8 cellular contexts compared by ENCODE assay signal in the genomic region with DNA sequence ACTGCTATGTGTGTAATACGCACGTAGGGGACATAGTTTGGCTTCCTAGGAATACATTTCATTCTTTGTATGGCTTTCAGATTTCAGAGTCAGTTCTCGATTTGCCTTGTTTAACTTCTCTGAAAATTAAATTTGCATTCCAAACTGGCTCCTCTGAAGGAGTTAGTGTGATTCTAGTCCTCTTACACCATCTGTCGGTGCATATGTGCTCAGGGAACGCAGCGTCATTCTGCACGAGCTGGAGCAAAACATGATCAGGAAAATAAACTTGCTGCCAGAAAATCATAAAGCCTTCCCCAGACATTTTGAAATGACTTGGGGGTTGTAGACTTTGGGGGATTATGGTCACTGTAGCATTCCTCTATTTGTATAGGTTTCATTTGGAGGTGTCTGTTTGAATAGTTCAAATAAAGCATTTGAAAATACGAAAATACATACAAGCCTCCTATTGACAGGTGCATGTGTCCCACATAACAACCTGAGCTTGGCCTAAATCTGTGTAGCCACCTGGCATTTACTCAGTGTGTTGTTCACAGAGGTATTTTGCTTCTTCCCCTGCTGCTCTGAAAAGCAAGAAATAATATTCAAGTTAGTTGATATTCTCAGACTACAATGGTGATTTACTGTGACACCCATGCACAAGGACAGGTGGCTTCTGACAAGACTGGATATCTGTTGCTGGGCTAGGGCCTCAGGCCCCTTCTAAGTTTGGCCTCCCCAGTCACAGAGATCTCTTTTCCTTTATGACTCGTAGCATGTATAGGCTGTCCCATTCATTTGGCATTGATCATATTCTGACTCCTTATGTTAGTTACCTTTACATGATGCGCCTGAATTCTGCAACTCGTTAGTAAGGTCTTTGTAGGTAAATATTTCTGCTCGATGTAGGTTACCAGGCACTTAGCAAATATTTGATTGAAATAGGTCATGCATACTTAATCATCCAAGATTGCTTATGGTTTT.
DNase-seq lines count a peak whose midpoint lies in the region; ATAC-seq and TF ChIP-seq lines count a peak whose summit lies in the region.

No MANE protein-coding gene starts in this region.

- H2AFZ ChIP-seq in GM23338 = no peak overlapping the region

- POLR2A ChIA-PET in A673 (lab: Charles Lee; ENCODE audit: low non-redundant PET) = no interaction called here

- H3K27me3 ChIP-seq in A673 (replicated peaks; ENCODE audit: insufficient read depth, low read depth, low read length, poor library complexity) (peaks cover 30% of the 10 kb centered on the region), GM23338 (ENCODE audit: insufficient read depth) (no peaks in the 10 kb centered on the region)
- H3K27me3 ChIP-seq in effector memory CD4-positive, alpha-beta T cell (replicated peaks; ENCODE audit: control insufficient read depth, insufficient read depth, low read length, poor library complexity, severe bottlenecking) = no peaks in the 10 kb centered on the region

- H3K79me2 ChIP-seq in GM23338 (replicated peaks; ENCODE audit: insufficient read depth) = no peaks in the 10 kb centered on the region; the same call in 1 of the 2 replicates

- peak; percentile 69 for TF ChIP-seq CTCF in A673 (conservative IDR thresholded peaks at IDR 0.05; ENCODE audit: low read depth, low read length)
- peak in 1 of 2 experiments; percentile 46; a peak in 2 of 4 replicates for TF ChIP-seq CTCF in GM23338 (conservative IDR thresholded peaks at IDR 0.05; ENCODE audit: low read depth in 2 of 2)

- H3K4me1 ChIP-seq in A673 (ENCODE audit: insufficient read depth, low read length, poor library complexity, severe bottlenecking) (no peaks in the 10 kb centered on the region), GM23338 (ENCODE audit: insufficient read depth) (peaks cover 6% of the 10 kb centered on the region)
- H3K4me1 ChIP-seq in effector memory CD4-positive, alpha-beta T cell (ENCODE audit: control insufficient read depth, insufficient read depth, low read length, poor library complexity, severe bottlenecking) = no peaks in the 10 kb centered on the region

- no peak overlapping the region for H3K4me3 Mint-ChIP-seq in GM23338
- no peak overlapping the region for H3K4me3 Mint-ChIP-seq in activated T-helper 17 cell treated with anti-CD3 and anti-CD28 coated beads, Interleukin-2, amount 50 U/mL, for 72 hours

- H3K4me3 ChIP-seq in A673 (ENCODE audit: low read depth, low read length, poor library complexity, severe bottlenecking) (no peak overlapping the region), GM23338 (no peak overlapping the region)
- H3K4me3 ChIP-seq in effector memory CD4-positive, alpha-beta T cell (ENCODE audit: insufficient read depth, low read depth, low read length, poor library complexity, severe bottlenecking) = no peak overlapping the region

- BruUV-seq in A673 (replicated peaks; lab: Mats Ljungman, UMichigan) = no TSS peak

- 0 out of 2 replicates have a peak, but pooled peaks cover 3% of the 10 kb centered on the region for H3F3A ChIP-seq in GM23338 (replicated peaks; ENCODE audit: low read depth)

- no peaks in the 10 kb centered on the region for H3K27me3 Mint-ChIP-seq in GM23338 (ENCODE audit: insufficient read depth, low read depth, poor library complexity)
- H3K27me3 Mint-ChIP-seq in activated T-helper 17 cell treated with anti-CD3 and anti-CD28 coated beads, Interleukin-2, amount 50 U/mL, for 72 hours = no peaks in the 10 kb centered on the region

- H3K9me2 ChIP-seq in GM23338 (ENCODE audit: insufficient read depth) = no peaks in the 10 kb centered on the region

- H3K27ac ChIP-seq in A673 (ENCODE audit: low read depth, low read length, poor library complexity, severe bottlenecking) (no peak overlapping the region), GM23338 (ENCODE audit: low read depth) (peak overlapping the region; percentile 17; the same call in 1 of the 2 replicates)
- H3K27ac ChIP-seq in effector memory CD4-positive, alpha-beta T cell (ENCODE audit: insufficient read depth, low read length, poor library complexity, severe bottlenecking) = no peak overlapping the region

- CTCF ChIA-PET in A673 (lab: Charles Lee) = interaction anchor here (0.5 to 1.0 kb wide), 2 partner anchors 59 to 88 kb away, joined by 3 to 4 read pairs; no protein-coding TSS in a partner anchor

- ATAC-seq in GM23338 = no peak
- peak; percentile 28 for ATAC-seq in activated T-helper 17 cell treated with anti-CD3 and anti-CD28 coated beads, Interleukin-2, amount 50 U/mL, for 72 hours (replicated peaks)
- peak; percentile 53 for ATAC-seq in left ventricle myocardium superior
- no peak for ATAC-seq in HG02973 (IDR thresholded peaks at IDR 0.05; ENCODE audit: unreplicated experiment)
- ATAC-seq in GM18867 (IDR thresholded peaks at IDR 0.05; ENCODE audit: unreplicated experiment) = no peak

- H3K4me2 ChIP-seq in GM23338 = no peak overlapping the region

- peak; percentile 52 for DNase-seq in A673 (ENCODE audit: low spot score)
- DNase-seq in GM23338 (ENCODE audit: low spot score) = peak; percentile 19
- no peak for DNase-seq in left ventricle myocardium superior
- DNase-seq in HUDEP-2 (lab: John Stamatoyannopoulos, UW; ENCODE audit: unreplicated experiment in 76 of 76) = no peak
- DNase-seq in effector memory CD4-positive, alpha-beta T cell = no peak

- H4K20me1 ChIP-seq in GM23338 (replicated peaks; ENCODE audit: insufficient read depth) = no peaks in the 10 kb centered on the region

- 0 out of 2 replicates have a peak overlapping the region, but pooled peaks have one; percentile 55 for H3K27ac Mint-ChIP-seq in GM23338
- H3K27ac Mint-ChIP-seq in activated T-helper 17 cell treated with anti-CD3 and anti-CD28 coated beads, Interleukin-2, amount 50 U/mL, for 72 hours = no peak overlapping the region

- H3K36me3 ChIP-seq in A673 (ENCODE audit: insufficient read depth, low read length, poor library complexity, severe bottlenecking) = no peaks in the 10 kb centered on the region
- peaks cover 8% of the 10 kb centered on the region; the same call in 1 of the 2 replicates for H3K36me3 ChIP-seq in GM23338 (ENCODE audit: insufficient read depth)
- H3K36me3 ChIP-seq in effector memory CD4-positive, alpha-beta T cell (ENCODE audit: control insufficient read depth, insufficient read depth, low read length) = peaks cover 71% of the 10 kb centered on the region

- no peaks in the 10 kb centered on the region for H3K9me3 ChIP-seq in A673 (ENCODE audit: low read depth, low read length, poor library complexity, severe bottlenecking)
- H3K9me3 ChIP-seq in effector memory CD4-positive, alpha-beta T cell (ENCODE audit: control insufficient read depth, low read length) = peaks cover 6% of the 10 kb centered on the region

- peaks cover 16% of the 10 kb centered on the region; the same call in 2 of the 3 replicates for H3K4me1 Mint-ChIP-seq in GM23338
- H3K4me1 Mint-ChIP-seq in activated T-helper 17 cell treated with anti-CD3 and anti-CD28 coated beads, Interleukin-2, amount 50 U/mL, for 72 hours = peaks cover 27% of the 10 kb centered on the region

- H3K9me3 Mint-ChIP-seq in GM23338 = peaks cover 4% of the 10 kb centered on the region; the same call in 2 of the 3 replicates
- H3K9me3 Mint-ChIP-seq in activated T-helper 17 cell treated with anti-CD3 and anti-CD28 coated beads, Interleukin-2, amount 50 U/mL, for 72 hours = peaks cover 10% of the 10 kb centered on the region

- intact Hi-C loops in A673 (cut with micrococcal nuclease; ENCODE audit: unreplicated experiment) = loop anchor here (1.0 kb wide), 1 partner anchor 215 kb away; no protein-coding TSS in a partner anchor
- intact Hi-C loops in left ventricle myocardium superior (cut with micrococcal nuclease) = loop anchor here (5.0 kb wide), 1 partner anchor 217 kb away; no protein-coding TSS in a partner anchor

- peaks cover 51% of the 10 kb centered on the region for H3K36me3 Mint-ChIP-seq in GM23338 (ENCODE audit: low read depth)
- H3K36me3 Mint-ChIP-seq in activated T-helper 17 cell treated with anti-CD3 and anti-CD28 coated beads, Interleukin-2, amount 50 U/mL, for 72 hours (ENCODE audit: low read depth) = peaks cover 94% of the 10 kb centered on the region

TF ChIP-seq in GM23338, 12 proteins besides CTCF, POLR2A, EP300 and RAD21 (continues in another document):
- no peak for TF ChIP-seq STAT1 (IDR thresholded peaks at IDR 0.05; ENCODE audit: unreplicated experiment)
- TF ChIP-seq, protein P1, sequence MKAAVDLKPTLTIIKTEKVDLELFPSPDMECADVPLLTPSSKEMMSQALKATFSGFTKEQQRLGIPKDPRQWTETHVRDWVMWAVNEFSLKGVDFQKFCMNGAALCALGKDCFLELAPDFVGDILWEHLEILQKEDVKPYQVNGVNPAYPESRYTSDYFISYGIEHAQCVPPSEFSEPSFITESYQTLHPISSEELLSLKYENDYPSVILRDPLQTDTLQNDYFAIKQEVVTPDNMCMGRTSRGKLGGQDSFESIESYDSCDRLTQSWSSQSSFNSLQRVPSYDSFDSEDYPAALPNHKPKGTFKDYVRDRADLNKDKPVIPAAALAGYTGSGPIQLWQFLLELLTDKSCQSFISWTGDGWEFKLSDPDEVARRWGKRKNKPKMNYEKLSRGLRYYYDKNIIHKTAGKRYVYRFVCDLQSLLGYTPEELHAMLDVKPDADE (IDR thresholded peaks at IDR 0.05) = no peak
- TF ChIP-seq EZH2 (IDR thresholded peaks at IDR 0.05; ENCODE audit: low read depth, unreplicated experiment) = no peak
- no peak for TF ChIP-seq ZNF114 (CRISPR knock-in tag; IDR thresholded peaks at IDR 0.05)
- TF ChIP-seq CREB1 (CRISPR knock-in tag; IDR thresholded peaks at IDR 0.05; ENCODE audit: low read depth) = no peak
- TF ChIP-seq EZH2phosphoT487 (IDR thresholded peaks at IDR 0.05; ENCODE audit: unreplicated experiment) = no peak
- no peak for TF ChIP-seq JUNB (IDR thresholded peaks at IDR 0.05; ENCODE audit: unreplicated experiment)

Comparison
In these comparisons a context has a peak if more than half of its experiments do, and no peak if none do; other contexts are left out.
1. DNase-seq: peak in A673 (single experiment) and GM23338 (single experiment); none in left ventricle myocardium superior (single experiment), HUDEP-2 (0 of 76) and effector memory CD4-positive, alpha-beta T cell (0 of 3).
2. ATAC-seq: peak in activated T-helper 17 cell treated with anti-CD3 and anti-CD28 coated beads, Interleukin-2, amount 50 U/mL, for 72 hours (single experiment) and left ventricle myocardium superior (single experiment); none in GM23338 (single experiment), HG02973 (single experiment) and GM18867 (single experiment).